1 cellular context compared by ENCODE assay signal in the genomic region with DNA sequence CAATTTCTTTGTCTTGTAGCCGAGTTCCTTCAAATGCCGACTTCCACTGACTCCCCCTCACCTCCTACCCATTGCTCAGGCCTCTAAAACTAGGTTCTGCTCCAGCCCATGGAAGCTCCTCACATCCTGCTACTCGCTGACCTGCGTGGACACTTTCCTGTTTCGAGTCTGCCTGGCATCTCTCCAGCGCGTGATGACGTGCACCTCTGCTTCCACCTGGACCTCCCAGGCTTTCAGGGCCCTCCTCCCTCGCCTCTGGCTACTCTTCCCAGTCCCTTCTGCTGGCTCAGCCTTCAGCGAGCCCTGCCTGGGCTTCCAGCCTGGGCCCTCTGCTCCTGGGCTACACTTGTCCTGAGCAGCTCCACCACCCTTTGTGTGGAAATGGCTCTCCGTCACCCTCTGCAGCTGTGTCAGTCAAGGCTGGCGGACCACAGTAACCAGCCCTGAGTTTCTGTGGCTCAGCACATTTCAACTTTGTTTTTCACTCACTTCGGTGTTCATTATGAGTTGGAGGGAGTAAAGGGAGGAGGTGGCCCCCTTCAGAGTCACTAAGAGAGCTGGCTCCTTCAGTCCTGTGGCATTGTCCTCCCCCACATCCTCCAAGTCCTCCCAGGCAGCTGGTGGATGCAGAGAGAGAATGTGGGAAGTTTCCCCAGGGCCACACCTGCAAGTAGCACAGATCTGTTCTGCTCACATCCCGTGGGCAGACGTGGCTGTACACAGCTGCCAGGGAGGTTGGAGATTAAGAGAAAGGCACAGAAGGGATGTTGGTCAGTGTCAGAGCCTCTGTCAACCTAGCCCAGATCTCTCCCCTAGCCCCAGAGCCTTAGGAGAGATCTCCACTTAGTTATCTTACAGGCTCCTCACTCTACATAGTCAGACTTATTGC.
A peak's percentile ranks its signal among the peaks of the same experiment; 100 is the strongest.
TF ChIP-seq lines count a peak whose summit lies in the region.

No MANE protein-coding gene starts in this region.

TF ChIP-seq in K562, 482 proteins besides CTCF, POLR2A, EP300 and RAD21:
- TF ChIP-seq GTF2F1 (IDR thresholded peaks at IDR 0.05; ENCODE audit: low read depth, low read length): no peak
- TF ChIP-seq, protein P1, sequence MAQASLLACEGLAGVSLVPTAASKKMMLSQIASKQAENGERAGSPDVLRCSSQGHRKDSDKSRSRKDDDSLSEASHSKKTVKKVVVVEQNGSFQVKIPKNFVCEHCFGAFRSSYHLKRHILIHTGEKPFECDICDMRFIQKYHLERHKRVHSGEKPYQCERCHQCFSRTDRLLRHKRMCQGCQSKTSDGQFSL (CRISPR knock-in tag; IDR thresholded peaks at IDR 0.05): no peak
- TF ChIP-seq, protein P1 (tag; IDR thresholded peaks at IDR 0.05): no peak
- no peak for TF ChIP-seq NFIX (CRISPR knock-in tag; IDR thresholded peaks at IDR 0.05; ENCODE audit: low read depth)
- TF ChIP-seq NFIC (IDR thresholded peaks at IDR 0.05): peak; percentile 43; the same call in 1 of the 2 replicates
